22 cellular contexts compared by ENCODE assay signal in the genomic region with DNA sequence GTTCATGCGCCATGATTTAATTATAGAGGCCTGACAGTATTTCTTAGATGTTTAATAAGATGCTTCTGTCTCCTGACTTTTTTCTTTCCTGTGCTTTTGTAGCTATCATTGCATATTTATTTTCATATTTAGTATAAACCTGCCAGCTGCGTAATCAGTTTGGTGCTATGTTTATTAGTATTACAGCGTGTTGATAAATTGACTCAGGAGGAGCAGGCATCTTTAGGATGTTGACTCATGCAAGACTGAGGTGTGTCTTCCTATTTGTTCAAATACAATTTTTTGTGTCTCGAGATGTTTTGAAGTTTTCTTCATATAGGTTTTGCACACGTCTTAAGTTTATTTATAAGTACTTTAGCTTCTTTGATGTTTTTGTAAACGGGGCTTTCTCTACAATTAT.
"Had no signal": no experiment of that assay in that cellular context is flagged by ENCODE, and none has a peak within 500 bp of the region (broad histone marks: within the 10 kb centered on the region; RNA-seq: fewer than 3 reads in every experiment).

No MANE protein-coding gene starts in this region.

- FAIRE-seq: frontal cortex had no signal

- H3K4me3 ChIP-seq: hepatocyte, left ventricle myocardium inferior, ovary, prostate gland, testis, vagina had no signal

- ATAC-seq: esophagus mucosa; natural killer cell treated with Interleukin-12 subunit alpha and Interleukin-12 subunit beta and Interleukin-15 and Interleukin-18, amount 100 ng/mL, for 72 hours; stimulated activated naive B cell treated with anti-CD40 and anti-IgM and Interleukin-4, amounts not matched to agents 10 μg/mL and 1 μg/mL and 100 μg/mL, for 72 hours had no signal

- H3K27me3 ChIP-seq: hepatocyte, ovary, testis, vagina had no signal

- H3K4me1 ChIP-seq: left ventricle myocardium inferior, prostate gland, testis, vagina had no signal

- H2AFZ ChIP-seq: hepatocyte had no signal

- H3K27ac ChIP-seq: hepatocyte, left ventricle myocardium inferior, ovary, prostate gland, testis, vagina had no signal

- DNase-seq: activated CD4-positive, alpha-beta memory T cell treated with anti-CD3 and anti-CD28 coated beads for 36 hours; activated CD4-positive, alpha-beta T cell treated with anti-CD3 and anti-CD28 coated beads for 48 hours; activated CD4-positive, CD25-positive, alpha-beta regulatory T cell; activated naive CD4-positive, alpha-beta T cell treated with anti-CD3 and anti-CD28 coated beads for 36 hours; activated naive CD8-positive, alpha-beta T cell treated with anti-CD3 and anti-CD28 coated beads, Interleukin-2, amount 10 ng/mL, durations not matched to agents 7 days and 5 days; activated T-cell treated with anti-CD3 and anti-CD28 coated beads, Interleukin-2, amount 50 U/mL, for 48 hours; amniotic stem cell; cortex of kidney; glutamatergic neuron; left ventricle myocardium inferior; midbrain; stimulated activated CD4-positive, alpha-beta T cell treated with anti-CD3 and anti-CD28 coated beads, Interleukin-2, amount 100 ng/mL, for 48 hours; stimulated activated naive B cell treated with anti-CD40 and anti-IgM and Interleukin-4, amounts not matched to agents 10 μg/mL and 1 μg/mL and 100 μg/mL, for 72 hours; testis; trophoblast cell had no signal

- H3K79me2 ChIP-seq: hepatocyte had no signal

- H3K9me3 ChIP-seq: left ventricle myocardium inferior, ovary, prostate gland, testis, vagina had no signal

- H3K4me2 ChIP-seq: hepatocyte had no signal

- H3K36me3 ChIP-seq: left ventricle myocardium inferior, ovary, prostate gland, vagina had no signal
